8 cellular contexts compared by ENCODE assay signal in genomic region chr10:30493609-30494530, GRCh38. TPM values are rescaled to one million over a fixed set of nuclear protein-coding genes. Genes with fewer than 3 reads are reported as not detected.
A peak's percentile ranks its signal among the peaks of the same experiment; 100 is the strongest.
DNase-seq lines count a peak whose midpoint lies in the region; ATAC-seq and TF ChIP-seq lines count a peak whose summit lies in the region.

No MANE protein-coding gene starts in this region.

- no peaks in the 10 kb centered on the region for H3K36me3 Mint-ChIP-seq in memory B cell

- TF ChIP-seq POLR2A in adrenal gland (IDR thresholded peaks at IDR 0.05): no peak

- intact Hi-C loops in adrenal gland (cut with DNase I): no loop called here

- no peaks in the 10 kb centered on the region for H3K27me3 ChIP-seq in adrenal gland

- H3K4me1 Mint-ChIP-seq in memory B cell: peaks cover 71% of the 10 kb centered on the region

- WGBS in adrenal gland, 4 donors: 51 to 59% (median 57%) methylated on average over 11 of the region's 11 CpGs

- H3K27ac Mint-ChIP-seq in memory B cell: peak overlapping the region; percentile 22

- no peaks in the 10 kb centered on the region for H3K9me3 ChIP-seq in adrenal gland (replicated peaks in 1 of 3)

- H3K4me3 ChIP-seq in adrenal gland: no peak overlapping the region

- TF ChIP-seq CTCF in adrenal gland (IDR thresholded peaks at IDR 0.05): peak in 5 of 6 experiments; percentile 24 to 52 (median 32)
- no peak for TF ChIP-seq CTCF in RWPE1 (conservative IDR thresholded peaks at IDR 0.05; ENCODE audit: low read depth)

- DNase-seq in Ammon's horn (ENCODE audit: low spot score) (peak; percentile 55), adrenal gland (peak; percentile 88 to 97 (median 96)), memory B cell (ENCODE audit: low spot score in 2 of 2) (no peak), NCI-H748 (lab: John Stamatoyannopoulos, UW; ENCODE audit: unreplicated experiment) (no peak), RWPE1 (ENCODE audit: low spot score) (no peak)
- no peak for DNase-seq in effector CD8-positive, alpha-beta T cell (lab: John Stamatoyannopoulos, UW)

- H3K4me3 Mint-ChIP-seq in memory B cell: peak overlapping the region; percentile 80

- peaks cover 7 to 9% of the 10 kb centered on the region in 2 donors for H3K4me1 ChIP-seq in adrenal gland (replicated peaks in 1 of 2)

- H3K36me3 ChIP-seq in adrenal gland (replicated peaks in 1 of 2): no peaks in the 10 kb centered on the region

- CTCF ChIA-PET in RWPE1 (lab: Yijun Ruan, JAX): interaction anchor here (0.6 to 0.7 kb wide), 2 partner anchors 194 to 326 kb away, joined by 3 to 5 read pairs; no protein-coding TSS in a partner anchor

- no peaks in the 10 kb centered on the region for H3K9me3 Mint-ChIP-seq in memory B cell

- POLR2A ChIA-PET in RWPE1 (lab: Yijun Ruan, JAX; ENCODE audit: low non-redundant PET): no interaction called here

- no peaks in the 10 kb centered on the region for H3K27me3 Mint-ChIP-seq in memory B cell

- ATAC-seq in GM18867 (IDR thresholded peaks at IDR 0.05; ENCODE audit: unreplicated experiment) (peak; percentile 48), HG03439 (IDR thresholded peaks at IDR 0.05; ENCODE audit: unreplicated experiment) (peak; percentile 32), memory B cell (ENCODE audit: low read depth) (peak; percentile 59)

- H3K27ac ChIP-seq in adrenal gland (peak overlapping the region; percentile 49 to 92 (median 77)), RWPE1 (no peak overlapping the region)

RNA-seq across cellular contexts. Expression of gene MAP3K8, which starts 59.9 kb away (rescaled TPM):
- total RNA-seq in adrenal gland: 10 to 100 TPM in 7 of 8 donors, 1 to 10 TPM in 1; 2.0 to 58.0 (median 27.1) TPM
- 10 to 100 TPM; 13.4 to 32.4 (median 13.7) TPM for polyA plus RNA-seq in adrenal gland

Comparison
In these comparisons a context has a peak if more than half of its experiments do, and no peak if none do; other contexts are left out.
1. DNase-seq: peak in Ammon's horn (single experiment) and adrenal gland (7 of 7); none in memory B cell (0 of 2), effector CD8-positive, alpha-beta T cell (single experiment), NCI-H748 (single experiment) and RWPE1 (single experiment).
2. Peak in every context shown above with its lines, with median percentiles within 50 percentile points of each other: ATAC-seq.